In genomic region chr16:14071576-14072271, GRCh38 we compare ENCODE assay signal across 8 cellular contexts. TPM values are rescaled to one million over a fixed set of nuclear protein-coding genes. Genes with fewer than 3 reads are reported as not detected.
DNase-seq lines count a peak whose midpoint lies in the region; ATAC-seq and TF ChIP-seq lines count a peak whose summit lies in the region.

No MANE protein-coding gene starts in this region.

- peaks cover 27% of the 10 kb centered on the region for H3K4me1 Mint-ChIP-seq in activated naive CD4-positive, alpha-beta T cell treated with anti-CD3 and anti-CD28 coated beads, Interleukin-2, amount 50 U/mL, for 24 hours

- H3K27me3 ChIP-seq in iPS-15b (ENCODE audit: control insufficient read depth, insufficient read depth, low read length) (no peaks in the 10 kb centered on the region), spleen (replicated peaks in 1 of 7) (no peaks in the 10 kb centered on the region)

- peak overlapping the region; percentile 90 for H3K4me3 ChIP-seq in iPS-15b (ENCODE audit: low read depth, low read length)
- peak overlapping the region; percentile 85 to 99 (median 92) for H3K4me3 ChIP-seq in spleen

- no peaks in the 10 kb centered on the region for H3K9me3 Mint-ChIP-seq in activated naive CD4-positive, alpha-beta T cell treated with anti-CD3 and anti-CD28 coated beads, Interleukin-2, amount 50 U/mL, for 24 hours

- H3K36me3 Mint-ChIP-seq in activated naive CD4-positive, alpha-beta T cell treated with anti-CD3 and anti-CD28 coated beads, Interleukin-2, amount 50 U/mL, for 24 hours = no peaks in the 10 kb centered on the region

- peak in 2 of 3 experiments; percentile 3 to 4 for DNase-seq in stimulated activated CD4-positive, alpha-beta T cell treated with anti-CD3 and anti-CD28 coated beads, TNF-alpha, amount 100 ng/mL, for 24 hours (ENCODE audit: low read depth in 3 of 3)
- DNase-seq in stimulated activated CD4-positive, alpha-beta T cell treated with anti-CD3 and anti-CD28 coated beads, Interleukin-4, amount 100 ng/mL, for 24 hours = no peak
- DNase-seq in spleen = peak; percentile 89
- DNase-seq in cerebellum (ENCODE audit: low spot score) = no peak
- no peak for DNase-seq in T1000 (lab: John Stamatoyannopoulos, UW)

- peak overlapping the region; percentile 51 for H3K27ac Mint-ChIP-seq in activated naive CD4-positive, alpha-beta T cell treated with anti-CD3 and anti-CD28 coated beads, Interleukin-2, amount 50 U/mL, for 24 hours

- H3K9me3 ChIP-seq in iPS-15b (ENCODE audit: control insufficient read depth, insufficient read depth, low read length) = no peaks in the 10 kb centered on the region
- no peaks in the 10 kb centered on the region for H3K9me3 ChIP-seq in spleen

- peak; percentile 23 for ATAC-seq in HG03196 (IDR thresholded peaks at IDR 0.05; ENCODE audit: unreplicated experiment)

- peak overlapping the region; percentile 89 for H3K4me3 Mint-ChIP-seq in activated naive CD4-positive, alpha-beta T cell treated with anti-CD3 and anti-CD28 coated beads, Interleukin-2, amount 50 U/mL, for 24 hours

- H3K9ac ChIP-seq in iPS-15b (ENCODE audit: low read depth, low read length) = peak overlapping the region; percentile 73

- H3K27me3 Mint-ChIP-seq in activated naive CD4-positive, alpha-beta T cell treated with anti-CD3 and anti-CD28 coated beads, Interleukin-2, amount 50 U/mL, for 24 hours = no peaks in the 10 kb centered on the region

- no peak for TF ChIP-seq CTCF in spleen (IDR thresholded peaks at IDR 0.05 in 8 of 11, conservative IDR thresholded peaks at IDR 0.05 in 3 of 11)

- H3K4me1 ChIP-seq in iPS-15b (ENCODE audit: control insufficient read depth, insufficient read depth, low read length) (no peaks in the 10 kb centered on the region), spleen (peaks cover 4 to 35% (median 19%) of the 10 kb centered on the region in 6 donors)

- intact Hi-C loops in spleen (cut with DNase I; ENCODE audit: low total_unique reads) = no loop called here

- TF ChIP-seq POLR2A in spleen (IDR thresholded peaks at IDR 0.05) = no peak

- H3K36me3 ChIP-seq in iPS-15b (ENCODE audit: control insufficient read depth, insufficient read depth, low read length) (no peaks in the 10 kb centered on the region), spleen (peaks cover 0 to 6% (median 0%) of the 10 kb centered on the region in 6 donors)

- peak overlapping the region; percentile 50 to 90 (median 78) for H3K27ac ChIP-seq in spleen

- 2 to 7% (median 5%) methylated on average over 10 to 32 of the region's 32 CpGs for WGBS in spleen, 5 donors

RNA-seq across cellular contexts. Expression of gene MRTFB, which starts 0.6 kb away (rescaled TPM):
- total RNA-seq in spleen (10 to 100 TPM; 19.9 to 39.3 (median 31.0) TPM), cerebellum (43.4 TPM)
- 1 to 10 TPM; 2.3 to 3.4 (median 2.5) TPM for polyA plus RNA-seq in spleen

Comparison
In these comparisons a context has a peak if more than half of its experiments do, and no peak if none do; other contexts are left out.
1. DNase-seq: peak in stimulated activated CD4-positive, alpha-beta T cell treated with anti-CD3 and anti-CD28 coated beads, TNF-alpha, amount 100 ng/mL, for 24 hours (2 of 3) and spleen (single experiment); none in stimulated activated CD4-positive, alpha-beta T cell treated with anti-CD3 and anti-CD28 coated beads, Interleukin-4, amount 100 ng/mL, for 24 hours (single experiment), cerebellum (single experiment) and T1000 (single experiment).